Comparison of ENCODE assay signal across 9 cellular contexts in genomic region chr11:66317322-66317765, GRCh38. TPM values are rescaled to one million over a fixed set of nuclear protein-coding genes. Genes with fewer than 3 reads are reported as not detected.
DNase-seq lines count a peak whose midpoint lies in the region; ATAC-seq lines count a peak whose summit lies in the region.
"Had no signal": no experiment of that assay in that cellular context is flagged by ENCODE, and none has a peak within 500 bp of the region (broad histone marks: within the 10 kb centered on the region; RNA-seq: fewer than 3 reads in every experiment).

No MANE protein-coding gene starts in this region.

- H3K4me3 ChIP-seq in iPS-20b (ENCODE audit: low read length): peak overlapping the region; percentile 12; the same call in 1 of the 2 replicates
- peak overlapping the region; percentile 43 for H3K4me3 ChIP-seq in thymus (ENCODE audit: low read length)

- WGBS in thymus: 4% methylated on average over 14 of the region's 14 CpGs

- peaks cover 19% of the 10 kb centered on the region for H3K4me1 ChIP-seq in iPS-20b (ENCODE audit: insufficient read depth, low read length)
- H3K4me1 ChIP-seq in thymus (ENCODE audit: control insufficient read depth, insufficient read depth, low read length): peaks cover 44% of the 10 kb centered on the region

- peak overlapping the region; percentile 62 for H3K27ac Mint-ChIP-seq in activated CD4-positive, alpha-beta T cell treated with anti-CD3 and anti-CD28 coated beads, Interleukin-2, amount 10 ng/mL, durations not matched to agents 24 days and 14 days
- peak overlapping the region; percentile 98 for H3K27ac Mint-ChIP-seq in activated naive CD8-positive, alpha-beta T cell treated with anti-CD3 and anti-CD28 coated beads for 36 hours

- no peak for DNase-seq in activated CD4-positive, alpha-beta T cell treated with anti-CD3 and anti-CD28 coated beads, Interleukin-2, amount 10 ng/mL, durations not matched to agents 24 days and 14 days
- DNase-seq in activated CD4-positive, alpha-beta T cell treated with anti-CD3 and anti-CD28 coated beads for 4 hours: no peak
- peak; percentile 61 for DNase-seq in activated naive CD8-positive, alpha-beta T cell treated with anti-CD3 and anti-CD28 coated beads for 36 hours
- DNase-seq in cerebellar nuclear complex (lab: John Stamatoyannopoulos, UW) (no peak), T-helper 9 cell (no peak)
- DNase-seq: NCI-H2029 treated with DMSO at 0.1 percent for 48 hours had no signal

- intact Hi-C loops in activated CD4-positive, alpha-beta T cell treated with anti-CD3 and anti-CD28 coated beads, Interleukin-2, amount 10 ng/mL, durations not matched to agents 24 days and 14 days (cut with micrococcal nuclease): no loop called here

- peak overlapping the region; percentile 41 for H3K4me3 Mint-ChIP-seq in activated CD4-positive, alpha-beta T cell treated with anti-CD3 and anti-CD28 coated beads, Interleukin-2, amount 10 ng/mL, durations not matched to agents 24 days and 14 days
- H3K4me3 Mint-ChIP-seq in activated naive CD8-positive, alpha-beta T cell treated with anti-CD3 and anti-CD28 coated beads for 36 hours: peak overlapping the region; percentile 75

- no peaks in the 10 kb centered on the region for H3K36me3 Mint-ChIP-seq in activated CD4-positive, alpha-beta T cell treated with anti-CD3 and anti-CD28 coated beads, Interleukin-2, amount 10 ng/mL, durations not matched to agents 24 days and 14 days (ENCODE audit: low read depth)
- peaks cover 4% of the 10 kb centered on the region for H3K36me3 Mint-ChIP-seq in activated naive CD8-positive, alpha-beta T cell treated with anti-CD3 and anti-CD28 coated beads for 36 hours

- H3K9me3 ChIP-seq in iPS-20b (ENCODE audit: insufficient read depth, low read depth, low read length): no peaks in the 10 kb centered on the region
- no peaks in the 10 kb centered on the region for H3K9me3 ChIP-seq in thymus (ENCODE audit: control insufficient read depth)

- H3K27ac ChIP-seq in iPS-20b (ENCODE audit: low read length): peak overlapping the region; percentile 34
- peak overlapping the region; percentile 100 for H3K27ac ChIP-seq in thymus (ENCODE audit: low read depth)

- H3K27me3 ChIP-seq in iPS-20b (ENCODE audit: insufficient read depth, low read length) (peaks cover 14% of the 10 kb centered on the region), thymus (ENCODE audit: control insufficient read depth, insufficient read depth) (no peaks in the 10 kb centered on the region)

- no peak for ATAC-seq in HG02642 (IDR thresholded peaks at IDR 0.05; ENCODE audit: poor library complexity, unreplicated experiment)

- peaks cover 3% of the 10 kb centered on the region for H3K27me3 Mint-ChIP-seq in activated CD4-positive, alpha-beta T cell treated with anti-CD3 and anti-CD28 coated beads, Interleukin-2, amount 10 ng/mL, durations not matched to agents 24 days and 14 days
- no peaks in the 10 kb centered on the region for H3K27me3 Mint-ChIP-seq in activated naive CD8-positive, alpha-beta T cell treated with anti-CD3 and anti-CD28 coated beads for 36 hours

- H3K36me3 ChIP-seq in iPS-20b (ENCODE audit: insufficient read depth, low read depth, low read length) (no peaks in the 10 kb centered on the region), thymus (ENCODE audit: control insufficient read depth, insufficient read depth) (no peaks in the 10 kb centered on the region)

- no peaks in the 10 kb centered on the region for H3K9me3 Mint-ChIP-seq in activated CD4-positive, alpha-beta T cell treated with anti-CD3 and anti-CD28 coated beads, Interleukin-2, amount 10 ng/mL, durations not matched to agents 24 days and 14 days
- peaks cover 17% of the 10 kb centered on the region for H3K9me3 Mint-ChIP-seq in activated naive CD8-positive, alpha-beta T cell treated with anti-CD3 and anti-CD28 coated beads for 36 hours

- peak overlapping the region; percentile 55; the same call in 1 of the 2 replicates for H3K9ac ChIP-seq in iPS-20b (ENCODE audit: low read depth, low read length)

- peaks cover 36% of the 10 kb centered on the region for H3K4me1 Mint-ChIP-seq in activated CD4-positive, alpha-beta T cell treated with anti-CD3 and anti-CD28 coated beads, Interleukin-2, amount 10 ng/mL, durations not matched to agents 24 days and 14 days
- peaks cover 57% of the 10 kb centered on the region for H3K4me1 Mint-ChIP-seq in activated naive CD8-positive, alpha-beta T cell treated with anti-CD3 and anti-CD28 coated beads for 36 hours

RNA-seq across cellular contexts. Expression of gene CD248, which starts 0.5 kb away (rescaled TPM):
- total RNA-seq in activated CD4-positive, alpha-beta T cell treated with anti-CD3 and anti-CD28 coated beads, Interleukin-2, amount 10 ng/mL, durations not matched to agents 24 days and 14 days: not detected in 2 replicates
- total RNA-seq in activated naive CD8-positive, alpha-beta T cell treated with anti-CD3 and anti-CD28 coated beads for 36 hours: 10 to 100 TPM; 11.0 to 11.9 TPM
- 7.7 TPM for polyA plus RNA-seq in thymus

RNA-seq across cellular contexts. Expression of gene RIN1, which starts 18.9 kb away (rescaled TPM):
- total RNA-seq in activated CD4-positive, alpha-beta T cell treated with anti-CD3 and anti-CD28 coated beads, Interleukin-2, amount 10 ng/mL, durations not matched to agents 24 days and 14 days: 0.99 and 1.1 TPM in 2 replicates
- 1 to 10 TPM; 1.5 to 1.6 TPM for total RNA-seq in activated naive CD8-positive, alpha-beta T cell treated with anti-CD3 and anti-CD28 coated beads for 36 hours
- polyA plus RNA-seq in thymus: 5.8 TPM

RNA-seq across cellular contexts. Expression of gene TMEM151A, which starts 25.6 kb away (rescaled TPM):
- not detected in 2 replicates for total RNA-seq in activated CD4-positive, alpha-beta T cell treated with anti-CD3 and anti-CD28 coated beads, Interleukin-2, amount 10 ng/mL, durations not matched to agents 24 days and 14 days
- not detected for total RNA-seq in activated naive CD8-positive, alpha-beta T cell treated with anti-CD3 and anti-CD28 coated beads for 36 hours
- 0.02 TPM for polyA plus RNA-seq in thymus

RNA-seq across cellular contexts. Expression of gene BRMS1, which starts 27.6 kb away (rescaled TPM):
- 55.6 and 58.4 TPM in 2 replicates for total RNA-seq in activated CD4-positive, alpha-beta T cell treated with anti-CD3 and anti-CD28 coated beads, Interleukin-2, amount 10 ng/mL, durations not matched to agents 24 days and 14 days
- 10 to 100 TPM; 47.5 to 48.8 TPM for total RNA-seq in activated naive CD8-positive, alpha-beta T cell treated with anti-CD3 and anti-CD28 coated beads for 36 hours
- 63.0 TPM for polyA plus RNA-seq in thymus

RNA-seq across cellular contexts. Expression of gene YIF1A, which starts 28.4 kb away (rescaled TPM):
- total RNA-seq in activated CD4-positive, alpha-beta T cell treated with anti-CD3 and anti-CD28 coated beads, Interleukin-2, amount 10 ng/mL, durations not matched to agents 24 days and 14 days: 108 and 119 TPM in 2 replicates
- total RNA-seq in activated naive CD8-positive, alpha-beta T cell treated with anti-CD3 and anti-CD28 coated beads for 36 hours: 10 to 100 TPM; 64.1 to 72.4 TPM
- polyA plus RNA-seq in thymus: 57.3 TPM

Comparison
In these comparisons a context has a peak if more than half of its experiments do, and no peak if none do; other contexts are left out.
1. RNA of gene CD248, which starts 0.5 kb away (total RNA-seq): 11.0 to 11.9 TPM in activated naive CD8-positive, alpha-beta T cell treated with anti-CD3 and anti-CD28 coated beads for 36 hours; not detected in activated CD4-positive, alpha-beta T cell treated with anti-CD3 and anti-CD28 coated beads, Interleukin-2, amount 10 ng/mL, durations not matched to agents 24 days and 14 days; every median in the first group is over 10 times any median in the second.